Comparison of ENCODE assay signal across 15 cellular contexts in the genomic region with DNA sequence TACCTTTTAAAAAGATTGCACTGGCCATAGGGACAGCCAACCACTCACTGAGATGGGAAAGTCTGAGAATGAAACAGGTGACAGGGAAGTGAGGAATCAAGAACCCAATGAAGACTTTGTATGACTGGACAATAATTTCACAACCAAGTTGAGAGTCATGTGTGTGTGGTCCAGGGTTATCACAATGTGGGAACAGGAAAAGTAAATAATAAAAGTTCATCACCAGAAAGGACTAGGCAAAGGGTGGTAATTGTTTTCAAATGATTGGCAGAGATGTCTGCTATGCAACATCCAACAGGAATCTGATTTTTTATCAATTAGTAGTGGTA.
"Had no signal": no experiment of that assay in that cellular context is flagged by ENCODE, and none has a peak within 500 bp of the region (broad histone marks: within the 10 kb centered on the region; RNA-seq: fewer than 3 reads in every experiment).

No MANE protein-coding gene starts in this region.

- H3K9me3 ChIP-seq: tibial artery, vagina had no signal

- H3K27me3 ChIP-seq: tibial artery, vagina had no signal

- H3K36me3 ChIP-seq: tibial artery, vagina had no signal

- H3K27ac ChIP-seq: vagina had no signal

- H3K4me1 Mint-ChIP-seq: neural crest cell had no signal

- H3K9me3 Mint-ChIP-seq: activated naive CD4-positive, alpha-beta T cell treated with anti-CD3 and anti-CD28 coated beads for 36 hours; activated T-helper 2 cell treated with anti-CD3 and anti-CD28 coated beads, Interferon-gamma antibody, Interleukin-2, Interleukin-4, amounts not matched to agents 10 μg/mL and 5 μg/mL and 100 μg/mL, durations not matched to agents 14 hours and 24 hours and 36 hours; neural crest cell had no signal

- H3K4me3 ChIP-seq: tibial artery, vagina had no signal

- DNase-seq: activated CD4-positive, alpha-beta T cell treated with anti-CD3 and anti-CD28 coated beads, Interleukin-2, amount 50 U/mL, for 4 hours; activated CD4-positive, CD25-positive, alpha-beta regulatory T cell treated with anti-CD3 and anti-CD28 coated beads, Interleukin-2, amount 50 U/mL, for 72 hours; activated naive CD4-positive, alpha-beta T cell treated with anti-CD3 and anti-CD28 coated beads for 36 hours; activated T-cell treated with anti-CD3 and anti-CD28 coated beads, Interleukin-2, amount 50 U/mL, for 1 hour; kidney glomerular epithelial cell; left ventricle myocardium superior; stimulated activated CD4-positive, alpha-beta T cell treated with anti-CD3 and anti-CD28 coated beads, Interleukin-1b, Interleukin-23, amount 100 ng/mL, for 48 hours; T-helper 1 cell; T1000; tibial artery had no signal

- ATAC-seq: esophagus mucosa, left ventricle myocardium superior had no signal

- FAIRE-seq: endometrium had no signal

- H3K27ac Mint-ChIP-seq: activated naive CD4-positive, alpha-beta T cell treated with anti-CD3 and anti-CD28 coated beads for 36 hours; activated T-helper 2 cell treated with anti-CD3 and anti-CD28 coated beads, Interferon-gamma antibody, Interleukin-2, Interleukin-4, amounts not matched to agents 10 μg/mL and 5 μg/mL and 100 μg/mL, durations not matched to agents 14 hours and 24 hours and 36 hours had no signal

- H3K4me3 Mint-ChIP-seq: activated naive CD4-positive, alpha-beta T cell treated with anti-CD3 and anti-CD28 coated beads for 36 hours; neural crest cell had no signal
